Comparison of ENCODE assay signal across 1 cellular context in genomic region chr11:104073950-104074349, GRCh38.
TF ChIP-seq lines count a peak whose summit lies in the region.

No MANE protein-coding gene starts in this region.

TF ChIP-seq in A549, 52 proteins besides CTCF, POLR2A, EP300 and RAD21 (continued from another document):
- TF ChIP-seq REST (IDR thresholded peaks at IDR 0.05) (no peak), SREBF2 (IDR thresholded peaks at IDR 0.05) (no peak), HOXA7 (CRISPR knock-in tag; IDR thresholded peaks at IDR 0.05) (no peak), ZC3H11A (IDR thresholded peaks at IDR 0.05) (no peak), PHF8 (IDR thresholded peaks at IDR 0.05; ENCODE audit: borderline replicate concordance, low read depth) (no peak), RNF2 (IDR thresholded peaks at IDR 0.05; ENCODE audit: borderline replicate concordance, low read depth) (no peak), HEYL (CRISPR knock-in tag; IDR thresholded peaks at IDR 0.05) (no peak), HES2 (IDR thresholded peaks at IDR 0.05) (no peak), EHMT2 (IDR thresholded peaks at IDR 0.05; ENCODE audit: low read depth) (no peak), FOSB (CRISPR knock-in tag; IDR thresholded peaks at IDR 0.05) (no peak), ZFP36 (IDR thresholded peaks at IDR 0.05; ENCODE audit: borderline replicate concordance, partially characterized antibody) (no peak), HOXB5 (CRISPR knock-in tag; IDR thresholded peaks at IDR 0.05) (no peak), ZSCAN20 (CRISPR knock-in tag; IDR thresholded peaks at IDR 0.05) (no peak), SMC3 (IDR thresholded peaks at IDR 0.05) (no peak), KDM1A (IDR thresholded peaks at IDR 0.05; ENCODE audit: low read depth) (no peak)
